14 cellular contexts compared by ENCODE assay signal in the genomic region with DNA sequence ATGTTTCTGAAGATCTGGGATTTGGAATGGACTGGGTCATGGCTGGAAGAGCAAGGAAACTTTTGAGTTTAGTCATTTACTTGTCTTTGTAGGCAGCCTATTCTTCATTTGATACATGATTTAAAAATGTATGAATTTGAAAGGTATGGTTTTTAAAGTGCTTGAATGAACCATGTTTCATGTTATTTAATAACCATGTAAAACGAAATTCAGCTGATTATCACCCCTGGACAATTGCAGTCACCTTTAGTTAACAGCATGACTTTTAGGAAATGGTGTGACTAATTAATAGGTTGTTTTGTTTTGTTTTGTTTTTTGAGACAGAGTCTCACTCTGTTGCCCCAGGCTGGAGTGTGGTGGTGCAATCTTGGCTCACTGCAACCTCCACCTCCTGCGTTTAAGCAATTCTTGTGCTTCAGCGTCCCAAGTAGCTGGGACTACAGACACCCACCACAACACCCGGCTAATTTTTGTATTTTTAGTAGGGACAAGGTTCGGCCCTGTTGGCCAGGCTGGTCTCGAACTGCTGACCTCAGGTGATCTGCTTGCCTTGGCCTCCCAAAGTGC. TPM values are rescaled to one million over a fixed set of nuclear protein-coding genes. Genes with fewer than 3 reads are reported as not detected.
A peak's percentile ranks its signal among the peaks of the same experiment; 100 is the strongest.
DNase-seq lines count a peak whose midpoint lies in the region; ATAC-seq and TF ChIP-seq lines count a peak whose summit lies in the region.
"Had no signal": no experiment of that assay in that cellular context is flagged by ENCODE, and none has a peak within 500 bp of the region (broad histone marks: within the 10 kb centered on the region; RNA-seq: fewer than 3 reads in every experiment).

No MANE protein-coding gene starts in this region.

- WGBS in psoas muscle, 3 donors = 59 to 93% (median 68%) methylated on average over 6 of the region's 6 CpGs
- 87 to 94% (median 90%) methylated on average over 6 of the region's 6 CpGs for WGBS in heart left ventricle, 4 donors

- peaks cover 44% of the 10 kb centered on the region for H3K36me3 Mint-ChIP-seq in activated CD4-positive, alpha-beta T cell treated with anti-CD3 and anti-CD28 coated beads, Interleukin-2, amount 10 ng/mL, durations not matched to agents 24 days and 14 days (ENCODE audit: low read depth)
- peaks cover 58% of the 10 kb centered on the region for H3K36me3 Mint-ChIP-seq in activated naive CD8-positive, alpha-beta T cell treated with anti-CD3 and anti-CD28 coated beads for 36 hours

- H3K27ac ChIP-seq in HL-60 (replicated peaks) (peak overlapping the region; percentile 93), psoas muscle (no peak overlapping the region), heart left ventricle (peak overlapping the region in 1 of 12 donors; percentile 97)

- H3K27me3 Mint-ChIP-seq in activated CD4-positive, alpha-beta T cell treated with anti-CD3 and anti-CD28 coated beads, Interleukin-2, amount 10 ng/mL, durations not matched to agents 24 days and 14 days = no peaks in the 10 kb centered on the region
- H3K27me3 Mint-ChIP-seq in activated naive CD8-positive, alpha-beta T cell treated with anti-CD3 and anti-CD28 coated beads for 36 hours = no peaks in the 10 kb centered on the region

- peak overlapping the region; percentile 51 for H3K27ac Mint-ChIP-seq in activated CD4-positive, alpha-beta T cell treated with anti-CD3 and anti-CD28 coated beads, Interleukin-2, amount 10 ng/mL, durations not matched to agents 24 days and 14 days
- H3K27ac Mint-ChIP-seq in activated naive CD8-positive, alpha-beta T cell treated with anti-CD3 and anti-CD28 coated beads for 36 hours = peak overlapping the region; percentile 97

- H3K27me3 ChIP-seq in HL-60 (ENCODE audit: insufficient read depth, poor library complexity, severe bottlenecking) (no peaks in the 10 kb centered on the region), psoas muscle (ENCODE audit: insufficient read depth in 3 of 3, low read length in 2 of 3) (peaks cover 0 to 41% (median 10%) of the 10 kb centered on the region in 3 donors), heart left ventricle (no peaks in the 10 kb centered on the region)

- no peak for TF ChIP-seq CTCF in HL-60 (IDR thresholded peaks at IDR 0.05; ENCODE audit: insufficient read depth, low read length)
- TF ChIP-seq CTCF in psoas muscle (IDR thresholded peaks at IDR 0.05) = no peak
- no peak for TF ChIP-seq CTCF in heart left ventricle (IDR thresholded peaks at IDR 0.05)

- H3K36me3 ChIP-seq in psoas muscle (ENCODE audit: insufficient read depth in 1 of 2, low read depth in 1 of 2) = no peaks in the 10 kb centered on the region
- H3K36me3 ChIP-seq in heart left ventricle = peaks cover 0 to 9% (median 0%) of the 10 kb centered on the region in 9 donors

- DNase-seq in activated CD4-positive, alpha-beta T cell treated with anti-CD3 and anti-CD28 coated beads, Interleukin-2, amount 10 ng/mL, durations not matched to agents 24 days and 14 days = peak; percentile 55
- no peak for DNase-seq in activated CD4-positive, alpha-beta T cell treated with anti-CD3 and anti-CD28 coated beads for 4 hours
- DNase-seq in HL-60 (ENCODE audit: low read depth in 1 of 2, low spot score in 1 of 2) = peak in 1 of 2 experiments; percentile 74
- DNase-seq in activated naive CD8-positive, alpha-beta T cell treated with anti-CD3 and anti-CD28 coated beads for 36 hours = no peak
- no peak for DNase-seq in psoas muscle
- DNase-seq in iPS-NIHi11 (ENCODE audit: low spot score) = no peak
- no peak for DNase-seq in heart left ventricle
- DNase-seq: aorta, DMS153, left ventricle myocardium superior, NCI-H146, NCI-H524 had no signal

- no peaks in the 10 kb centered on the region for H3K4me1 ChIP-seq in psoas muscle
- peaks cover 0 to 72% (median 17%) of the 10 kb centered on the region in 12 donors for H3K4me1 ChIP-seq in heart left ventricle

- no peak for TF ChIP-seq POLR2A in heart left ventricle (IDR thresholded peaks at IDR 0.05)

- H3K4me3 ChIP-seq in HL-60 (replicated peaks; ENCODE audit: insufficient read depth, low read length) = no peak overlapping the region
- H3K4me3 ChIP-seq in psoas muscle = peak overlapping the region; percentile 86
- peak overlapping the region in 1 of 12 donors; percentile 84 for H3K4me3 ChIP-seq in heart left ventricle
- H3K4me3 ChIP-seq: smooth muscle cell had no signal

- intact Hi-C loops in activated CD4-positive, alpha-beta T cell treated with anti-CD3 and anti-CD28 coated beads, Interleukin-2, amount 10 ng/mL, durations not matched to agents 24 days and 14 days (cut with micrococcal nuclease) = loop anchor here (5.0 to 10.0 kb wide), 3 partner anchors 348 to 1582 kb away; partner anchors contain the start of genes ADAT2, EPM2A and PEX3
- intact Hi-C loops in psoas muscle (cut with DNase I) (no loop called here), heart left ventricle (cut with DNase I) (loop anchor here in 7 of 10 donors (5.0 to 10.0 kb wide), 6 partner anchors 45 to 135 kb away; partner anchors contain the start of gene UTRN (in 2 of the 7))

- peak overlapping the region; percentile 89 for H3K4me3 Mint-ChIP-seq in activated CD4-positive, alpha-beta T cell treated with anti-CD3 and anti-CD28 coated beads, Interleukin-2, amount 10 ng/mL, durations not matched to agents 24 days and 14 days
- H3K4me3 Mint-ChIP-seq in activated naive CD8-positive, alpha-beta T cell treated with anti-CD3 and anti-CD28 coated beads for 36 hours = peak overlapping the region; percentile 87

- ATAC-seq in psoas muscle (no peak), HG02938 (IDR thresholded peaks at IDR 0.05; ENCODE audit: unreplicated experiment) (no peak), heart left ventricle (no peak)
- ATAC-seq: left ventricle myocardium superior had no signal

- peaks cover 55% of the 10 kb centered on the region for H3K4me1 Mint-ChIP-seq in activated CD4-positive, alpha-beta T cell treated with anti-CD3 and anti-CD28 coated beads, Interleukin-2, amount 10 ng/mL, durations not matched to agents 24 days and 14 days
- H3K4me1 Mint-ChIP-seq in activated naive CD8-positive, alpha-beta T cell treated with anti-CD3 and anti-CD28 coated beads for 36 hours = peaks cover 57% of the 10 kb centered on the region

- H3K9me3 ChIP-seq in psoas muscle = no peaks in the 10 kb centered on the region
- no peaks in the 10 kb centered on the region for H3K9me3 ChIP-seq in heart left ventricle

- H3K9me3 Mint-ChIP-seq in activated CD4-positive, alpha-beta T cell treated with anti-CD3 and anti-CD28 coated beads, Interleukin-2, amount 10 ng/mL, durations not matched to agents 24 days and 14 days = no peaks in the 10 kb centered on the region
- H3K9me3 Mint-ChIP-seq in activated naive CD8-positive, alpha-beta T cell treated with anti-CD3 and anti-CD28 coated beads for 36 hours = no peaks in the 10 kb centered on the region

RNA-seq across cellular contexts. Expression of gene STX11, which starts 2.1 kb away (rescaled TPM):
- 15.5 and 15.6 TPM in 2 replicates for total RNA-seq in activated CD4-positive, alpha-beta T cell treated with anti-CD3 and anti-CD28 coated beads, Interleukin-2, amount 10 ng/mL, durations not matched to agents 24 days and 14 days
- total RNA-seq in activated naive CD8-positive, alpha-beta T cell treated with anti-CD3 and anti-CD28 coated beads for 36 hours = 10 to 100 TPM; 38.5 to 39.0 TPM
- total RNA-seq in psoas muscle (1 to 10 TPM; 1.4 to 2.8 (median 1.7) TPM), heart left ventricle (10 to 100 TPM in 4 of 9 donors, 1 to 10 TPM in 5; 5.4 to 21.0 (median 9.0) TPM)
- polyA plus RNA-seq in psoas muscle (1 to 10 TPM; 1.2 to 4.6 (median 1.4) TPM), heart left ventricle (10 to 100 TPM in 1 of 2 donors, 1 to 10 TPM in 1; 4.7 to 13.7 TPM)

RNA-seq across cellular contexts. Expression of gene SF3B5, which starts 57.0 kb away (rescaled TPM):
- 214 and 217 TPM in 2 replicates for total RNA-seq in activated CD4-positive, alpha-beta T cell treated with anti-CD3 and anti-CD28 coated beads, Interleukin-2, amount 10 ng/mL, durations not matched to agents 24 days and 14 days
- total RNA-seq in activated naive CD8-positive, alpha-beta T cell treated with anti-CD3 and anti-CD28 coated beads for 36 hours = 100 to 1,000 TPM; 258 to 260 TPM
- total RNA-seq in psoas muscle = 100 to 1,000 TPM; 115 to 146 (median 127) TPM
- 100 to 1,000 TPM; 173 to 296 (median 180) TPM for polyA plus RNA-seq in psoas muscle
- 100 to 1,000 TPM in 8 of 9 donors, 10 to 100 TPM in 1; 99.5 to 240 (median 124) TPM for total RNA-seq in heart left ventricle
- polyA plus RNA-seq in heart left ventricle = 100 to 1,000 TPM; 150 to 281 TPM

Comparison
In these comparisons a context has a peak if more than half of its experiments do, and no peak if none do; other contexts are left out.
1. intact Hi-C loops: an anchor here in activated CD4-positive, alpha-beta T cell treated with anti-CD3 and anti-CD28 coated beads, Interleukin-2, amount 10 ng/mL, durations not matched to agents 24 days and 14 days (5.0 to 10.0 kb wide) and heart left ventricle (5.0 to 10.0 kb wide); none called in psoas muscle.